Comparison of ENCODE assay signal across 8 cellular contexts in the genomic region with DNA sequence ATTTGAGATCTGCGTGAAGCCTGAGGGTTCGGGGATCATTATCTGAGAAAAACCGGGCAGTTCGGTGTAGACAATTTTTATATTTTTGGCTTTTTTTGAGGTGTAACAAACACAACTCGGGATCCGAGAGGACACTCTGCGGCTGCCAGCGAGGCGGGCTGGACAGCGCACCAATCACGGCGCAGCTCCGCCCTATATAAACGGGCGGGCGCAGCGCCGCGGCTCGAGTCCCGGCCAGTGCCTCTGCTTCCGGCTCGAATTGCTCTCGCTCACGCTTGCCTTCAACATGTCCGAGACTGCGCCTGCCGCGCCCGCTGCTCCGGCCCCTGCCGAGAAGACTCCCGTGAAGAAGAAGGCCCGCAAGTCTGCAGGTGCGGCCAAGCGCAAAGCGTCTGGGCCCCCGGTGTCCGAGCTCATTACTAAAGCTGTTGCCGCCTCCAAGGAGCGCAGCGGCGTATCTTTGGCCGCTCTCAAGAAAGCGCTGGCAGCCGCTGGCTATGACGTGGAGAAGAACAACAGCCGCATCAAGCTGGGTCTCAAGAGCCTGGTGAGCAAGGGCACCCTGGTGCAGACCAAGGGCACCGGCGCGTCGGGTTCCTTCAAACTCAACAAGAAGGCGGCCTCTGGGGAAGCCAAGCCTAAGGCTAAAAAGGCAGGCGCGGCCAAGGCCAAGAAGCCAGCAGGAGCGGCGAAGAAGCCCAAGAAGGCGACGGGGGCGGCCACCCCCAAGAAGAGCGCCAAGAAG.
DNase-seq lines count a peak whose midpoint lies in the region; ATAC-seq and TF ChIP-seq lines count a peak whose summit lies in the region.

No MANE protein-coding gene starts in this region.

- ATAC-seq in HG02973 (IDR thresholded peaks at IDR 0.05; ENCODE audit: unreplicated experiment) = peak; percentile 37

- H3K9ac ChIP-seq in iPS-18a (ENCODE audit: low read length) = peak overlapping the region; percentile 99

- H3K9me3 ChIP-seq in iPS-18a (ENCODE audit: control insufficient read depth, low read depth, low read length) = no peaks in the 10 kb centered on the region

- no peaks in the 10 kb centered on the region for H3K36me3 ChIP-seq in brain microvascular endothelial cell (replicated peaks)
- no peaks in the 10 kb centered on the region for H3K36me3 ChIP-seq in iPS-18a (ENCODE audit: control insufficient read depth, low read depth, low read length)

- H3K4me3 ChIP-seq in brain microvascular endothelial cell (ENCODE audit: low read depth, low read length) (peak overlapping the region; percentile 86), iPS-18a (ENCODE audit: low read length) (peak overlapping the region; percentile 88), skeletal muscle cell (ENCODE audit: low read depth, low read length) (peak overlapping the region; percentile 75)

- H3K4me1 ChIP-seq in iPS-18a (ENCODE audit: control insufficient read depth, low read depth, low read length) = peaks cover 6% of the 10 kb centered on the region

- peak overlapping the region; percentile 78 for H3K27ac ChIP-seq in brain microvascular endothelial cell
- H3K27ac ChIP-seq in iPS-18a (ENCODE audit: low read length) = peak overlapping the region; percentile 98

- DNase-seq in NCI-H1417 (lab: John Stamatoyannopoulos, UW) = peak; percentile 89 to 92 (median 90)
- no peak for DNase-seq in NCI-H1417 treated with DMSO at 0.1 percent for 48 hours (lab: John Stamatoyannopoulos, UW)
- DNase-seq in NCI-H2081 (lab: John Stamatoyannopoulos, UW) = peak; percentile 84 to 93
- DNase-seq in UCSD-AML1 (lab: John Stamatoyannopoulos, UW; ENCODE audit: unreplicated experiment) = peak; percentile 91
- DNase-seq in brain microvascular endothelial cell = peak; percentile 84
- peak; percentile 61 for DNase-seq in skeletal muscle cell (ENCODE audit: low read depth)

- in situ Hi-C loops in brain microvascular endothelial cell (cut with HindIII; ENCODE audit: low pct_ligation_motif_present, low sequenced_read_pairs) = no loop called here

- no peaks in the 10 kb centered on the region for H3K27me3 ChIP-seq in brain microvascular endothelial cell (replicated peaks)
- no peaks in the 10 kb centered on the region for H3K27me3 ChIP-seq in iPS-18a (ENCODE audit: control insufficient read depth, insufficient read depth, low read length)

- TF ChIP-seq CTCF in brain microvascular endothelial cell (IDR thresholded peaks at IDR 0.05; ENCODE audit: low read depth, low read length, missing control alignments) = peak; percentile 8
